19 cellular contexts compared by ENCODE assay signal in the genomic region with DNA sequence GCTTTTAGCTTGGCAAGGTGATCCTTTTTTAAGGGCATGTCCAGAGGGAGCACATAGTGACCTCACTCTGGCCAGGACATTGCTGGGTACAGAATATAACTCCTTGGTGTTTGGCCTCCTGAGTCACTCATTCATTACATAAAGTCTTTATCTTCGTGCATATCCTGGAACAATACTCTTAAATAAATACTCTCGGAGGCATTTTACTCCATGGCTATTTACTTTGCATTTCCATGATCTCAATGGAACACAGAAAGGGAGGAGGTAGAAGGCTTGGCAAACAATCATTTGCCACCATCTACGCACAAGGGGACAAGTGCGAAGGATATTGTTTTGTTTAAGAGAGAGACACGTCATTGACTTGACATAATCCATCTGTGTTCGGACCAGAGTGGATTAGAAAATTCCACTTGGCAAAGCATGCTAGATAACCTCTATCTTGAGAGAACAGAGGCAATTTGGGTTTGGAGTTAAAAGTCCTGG.
DNase-seq lines count a peak whose midpoint lies in the region; ATAC-seq and TF ChIP-seq lines count a peak whose summit lies in the region.
"Had no signal": no experiment of that assay in that cellular context is flagged by ENCODE, and none has a peak within 500 bp of the region (broad histone marks: within the 10 kb centered on the region; RNA-seq: fewer than 3 reads in every experiment).

No MANE protein-coding gene starts in this region.

- H3K4me1 ChIP-seq in right cardiac atrium (ENCODE audit: control insufficient read depth, insufficient read depth, low read length): no peaks in the 10 kb centered on the region
- H3K4me1 ChIP-seq in right atrium auricular region: no peaks in the 10 kb centered on the region
- no peaks in the 10 kb centered on the region for H3K4me1 ChIP-seq in upper lobe of right lung

- intact Hi-C loops in right cardiac atrium (cut with DNase I) (no loop called here), upper lobe of right lung (cut with DNase I) (no loop called here)

- H3K27me3 ChIP-seq in right cardiac atrium (ENCODE audit: control insufficient read depth, insufficient read depth) (no peaks in the 10 kb centered on the region), right atrium auricular region (no peaks in the 10 kb centered on the region), upper lobe of right lung (no peaks in the 10 kb centered on the region)
- H3K27me3 ChIP-seq: ovary had no signal

- no peak for DNase-seq in right cardiac atrium
- DNase-seq in right atrium auricular region (ENCODE audit: low spot score): no peak
- DNase-seq in NCI-H526 treated with DMSO at 0.1 percent for 48 hours (lab: John Stamatoyannopoulos, UW): peak; percentile 37
- peak; percentile 57 for DNase-seq in fibroblast of pulmonary artery (ENCODE audit: low read depth)
- DNase-seq in upper lobe of right lung: no peak
- no peak for DNase-seq in activated CD4-positive, alpha-beta T cell treated with anti-CD3 and anti-CD28 coated beads, Interleukin-2, amount 50 U/mL, for 4 hours
- no peak for DNase-seq in pons (ENCODE audit: low spot score)
- DNase-seq: activated gamma-delta T cell; C1 segment of cervical spinal cord; central memory CD4-positive, alpha-beta T cell; GF-D8; KBM-7; natural killer cell; NCI-H187 treated with DMSO at 0.1 percent for 48 hours; ovary; T-helper 17 cell; WERI-Rb-1 had no signal

- no peak overlapping the region for H3K27ac ChIP-seq in right cardiac atrium (ENCODE audit: low read length)
- H3K27ac ChIP-seq in right atrium auricular region: no peak overlapping the region
- H3K27ac ChIP-seq in upper lobe of right lung: no peak overlapping the region
- H3K27ac ChIP-seq: ovary, WERI-Rb-1 had no signal

- TF ChIP-seq CTCF in right atrium auricular region (IDR thresholded peaks at IDR 0.05) (no peak), fibroblast of pulmonary artery (IDR thresholded peaks at IDR 0.05; ENCODE audit: low read length, missing control alignments) (no peak), upper lobe of right lung (IDR thresholded peaks at IDR 0.05) (no peak)

- H3K4me3 ChIP-seq in right cardiac atrium (ENCODE audit: low read length): no peak overlapping the region
- H3K4me3 ChIP-seq in right atrium auricular region: no peak overlapping the region
- no peak overlapping the region for H3K4me3 ChIP-seq in fibroblast of pulmonary artery (replicated peaks; ENCODE audit: low read depth, low read length)
- H3K4me3 ChIP-seq in upper lobe of right lung: no peak overlapping the region
- H3K4me3 ChIP-seq: ovary had no signal

- no peaks in the 10 kb centered on the region for H3K9me3 ChIP-seq in right cardiac atrium (ENCODE audit: control insufficient read depth, low read length)
- H3K9me3 ChIP-seq in right atrium auricular region: no peaks in the 10 kb centered on the region
- no peaks in the 10 kb centered on the region for H3K9me3 ChIP-seq in upper lobe of right lung
- H3K9me3 ChIP-seq: ovary had no signal

- WGBS in right cardiac atrium: 58% methylated on average over 6 of the region's 6 CpGs

- ATAC-seq in right cardiac atrium (peak; percentile 89 to 96), upper lobe of right lung (peak; percentile 56), HG02840 (IDR thresholded peaks at IDR 0.05; ENCODE audit: low FRiP score, unreplicated experiment) (no peak)
- ATAC-seq: natural killer cell; stimulated activated memory B cell treated with anti-CD40 and anti-IgM and Interleukin-4, amounts not matched to agents 10 μg/mL and 1 μg/mL and 100 μg/mL, for 72 hours; T-helper 17 cell had no signal

- H3K36me3 ChIP-seq in right atrium auricular region: no peaks in the 10 kb centered on the region
- H3K36me3 ChIP-seq in upper lobe of right lung: no peaks in the 10 kb centered on the region
- H3K36me3 ChIP-seq: ovary, WERI-Rb-1 had no signal

Comparison
In these comparisons a context has a peak if more than half of its experiments do, and no peak if none do; other contexts are left out.
1. DNase-seq: peak in NCI-H526 treated with DMSO at 0.1 percent for 48 hours (single experiment) and fibroblast of pulmonary artery (single experiment); none in right cardiac atrium (0 of 3), right atrium auricular region (single experiment), upper lobe of right lung (single experiment), activated CD4-positive, alpha-beta T cell treated with anti-CD3 and anti-CD28 coated beads, Interleukin-2, amount 50 U/mL, for 4 hours (0 of 2) and pons (single experiment).